Comparison of ENCODE assay signal across 8 cellular contexts in the genomic region with DNA sequence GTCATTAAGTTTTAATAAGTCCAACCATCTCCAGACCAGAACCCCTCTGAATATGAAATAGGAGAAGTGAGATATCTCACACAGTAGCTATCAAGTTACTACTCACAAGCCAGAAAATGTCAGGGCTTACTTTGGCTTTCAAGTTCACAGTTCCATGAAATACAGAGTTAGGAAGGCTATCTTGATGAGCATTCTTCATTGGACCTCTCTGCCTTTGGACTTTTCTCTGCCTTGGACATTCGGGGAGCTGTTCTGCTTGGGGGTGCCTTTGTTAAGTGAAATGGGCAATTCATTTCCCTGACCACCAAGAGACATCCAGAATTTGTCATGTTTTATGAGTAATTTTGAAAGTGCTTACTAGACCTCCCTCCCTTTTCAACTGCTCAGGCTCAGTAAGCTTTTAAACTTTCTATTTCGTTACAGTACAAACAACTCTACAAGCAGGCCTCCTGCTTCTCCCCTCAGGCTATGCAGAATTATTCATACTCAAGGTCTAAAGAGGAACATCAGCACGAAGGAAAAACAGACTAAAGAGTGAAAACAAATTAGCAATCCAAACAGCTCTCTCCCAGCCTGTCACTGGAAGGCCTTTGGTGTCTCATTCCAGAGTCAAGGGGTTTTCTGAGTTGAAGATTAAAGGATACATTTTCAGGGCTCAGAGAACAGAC.
DNase-seq lines count a peak whose midpoint lies in the region; ATAC-seq and TF ChIP-seq lines count a peak whose summit lies in the region.

No MANE protein-coding gene starts in this region.

- H2BK5ac ChIP-seq in mesendoderm (ENCODE audit: low read length): peak overlapping the region; percentile 84

- peak; percentile 37 for ATAC-seq in activated CD8-positive, alpha-beta T cell treated with anti-CD3 and anti-CD28 coated beads for 36 hours
- ATAC-seq in activated CD8-positive, alpha-beta T cell treated with anti-CD3 and anti-CD28 coated beads, Interleukin-2, amount 10 ng/mL, durations not matched to agents 7 days and 5 days: no peak
- ATAC-seq in HG02885 (IDR thresholded peaks at IDR 0.05; ENCODE audit: poor library complexity, unreplicated experiment) (peak; percentile 80), esophagus mucosa (no peak)

- no peak overlapping the region for H3K27ac Mint-ChIP-seq in activated CD8-positive, alpha-beta T cell treated with anti-CD3 and anti-CD28 coated beads for 36 hours
- no peak overlapping the region for H3K27ac Mint-ChIP-seq in activated CD8-positive, alpha-beta T cell treated with anti-CD3 and anti-CD28 coated beads, Interleukin-2, amount 10 ng/mL, durations not matched to agents 7 days and 5 days

- no peak for TF ChIP-seq CTCF in activated CD8-positive, alpha-beta T cell treated with anti-CD3 and anti-CD28 coated beads for 36 hours (IDR thresholded peaks at IDR 0.05)

- H3K18ac ChIP-seq in mesendoderm (ENCODE audit: low read length): peak overlapping the region; percentile 82

- no peaks in the 10 kb centered on the region for H3K79me2 ChIP-seq in mesendoderm (ENCODE audit: control insufficient read depth, insufficient read depth, low read length)

- H3K27me3 Mint-ChIP-seq in activated CD8-positive, alpha-beta T cell treated with anti-CD3 and anti-CD28 coated beads for 36 hours: peaks cover 5% of the 10 kb centered on the region
- H3K27me3 Mint-ChIP-seq in activated CD8-positive, alpha-beta T cell treated with anti-CD3 and anti-CD28 coated beads, Interleukin-2, amount 10 ng/mL, durations not matched to agents 7 days and 5 days (ENCODE audit: low read depth): peaks cover 15% of the 10 kb centered on the region

- peak overlapping the region; percentile 39 for H3K9ac ChIP-seq in mesendoderm (ENCODE audit: low read length)

- no peak overlapping the region for H3K4me3 ChIP-seq in mesendoderm (ENCODE audit: low read length)

- DNase-seq in activated CD8-positive, alpha-beta T cell treated with anti-CD3 and anti-CD28 coated beads for 36 hours: no peak
- no peak for DNase-seq in activated CD8-positive, alpha-beta T cell treated with anti-CD3 and anti-CD28 coated beads, Interleukin-2, amount 10 ng/mL, durations not matched to agents 7 days and 5 days
- DNase-seq in RPMI7951 (ENCODE audit: low read depth): peak; percentile 95
- DNase-seq in mesendoderm: peak; percentile 62
- no peak for DNase-seq in cardiac septum (ENCODE audit: low spot score)
- DNase-seq in C1 segment of cervical spinal cord (lab: John Stamatoyannopoulos, UW): no peak

- no peaks in the 10 kb centered on the region for H3K27me3 ChIP-seq in mesendoderm (ENCODE audit: insufficient read depth, low read length, poor library complexity)

- H3K36me3 Mint-ChIP-seq in activated CD8-positive, alpha-beta T cell treated with anti-CD3 and anti-CD28 coated beads for 36 hours (ENCODE audit: low read depth): no peaks in the 10 kb centered on the region
- H3K36me3 Mint-ChIP-seq in activated CD8-positive, alpha-beta T cell treated with anti-CD3 and anti-CD28 coated beads, Interleukin-2, amount 10 ng/mL, durations not matched to agents 7 days and 5 days (ENCODE audit: low read depth): no peaks in the 10 kb centered on the region

- no CpG with 5 or more reads among the region's 3 CpGs for WGBS in mesendoderm (ENCODE audit: extremely low coverage, insufficient coverage, low lambda C conversion rate)

- POLR2A ChIA-PET in activated CD8-positive, alpha-beta T cell treated with anti-CD3 and anti-CD28 coated beads for 36 hours (lab: Charles Lee): no interaction called here
- POLR2A ChIA-PET in activated CD8-positive, alpha-beta T cell treated with anti-CD3 and anti-CD28 coated beads, Interleukin-2, amount 10 ng/mL, durations not matched to agents 7 days and 5 days (lab: Charles Lee): no interaction called here

- H3K4me3 Mint-ChIP-seq in activated CD8-positive, alpha-beta T cell treated with anti-CD3 and anti-CD28 coated beads for 36 hours: no peak overlapping the region
- no peak overlapping the region for H3K4me3 Mint-ChIP-seq in activated CD8-positive, alpha-beta T cell treated with anti-CD3 and anti-CD28 coated beads, Interleukin-2, amount 10 ng/mL, durations not matched to agents 7 days and 5 days

- H3K23ac ChIP-seq in mesendoderm (ENCODE audit: low read length): no peak overlapping the region

- CTCF ChIA-PET in activated CD8-positive, alpha-beta T cell treated with anti-CD3 and anti-CD28 coated beads for 36 hours (lab: Charles Lee): interaction anchor here (1.1 to 4.8 kb wide), 2 partner anchors 13 to 464 kb away, joined by 3 to 37 read pairs; no protein-coding TSS in a partner anchor
- CTCF ChIA-PET in activated CD8-positive, alpha-beta T cell treated with anti-CD3 and anti-CD28 coated beads, Interleukin-2, amount 10 ng/mL, durations not matched to agents 7 days and 5 days (lab: Charles Lee): interaction anchor here (0.6 to 1.6 kb wide), 4 partner anchors 11 to 32 kb away, joined by 3 to 8 read pairs (median 4); no protein-coding TSS in a partner anchor

- peaks cover 2% of the 10 kb centered on the region for H3K4me1 Mint-ChIP-seq in activated CD8-positive, alpha-beta T cell treated with anti-CD3 and anti-CD28 coated beads for 36 hours (ENCODE audit: low read depth)
- H3K4me1 Mint-ChIP-seq in activated CD8-positive, alpha-beta T cell treated with anti-CD3 and anti-CD28 coated beads, Interleukin-2, amount 10 ng/mL, durations not matched to agents 7 days and 5 days (ENCODE audit: low read depth): peaks cover 5% of the 10 kb centered on the region

- H3K9me3 Mint-ChIP-seq in activated CD8-positive, alpha-beta T cell treated with anti-CD3 and anti-CD28 coated beads for 36 hours: no peaks in the 10 kb centered on the region
- H3K9me3 Mint-ChIP-seq in activated CD8-positive, alpha-beta T cell treated with anti-CD3 and anti-CD28 coated beads, Interleukin-2, amount 10 ng/mL, durations not matched to agents 7 days and 5 days (ENCODE audit: insufficient read depth): no peaks in the 10 kb centered on the region

- H3K36me3 ChIP-seq in mesendoderm (ENCODE audit: control insufficient read depth, insufficient read depth, low read length): no peaks in the 10 kb centered on the region

- no peak overlapping the region for H3K4ac ChIP-seq in mesendoderm (ENCODE audit: low read depth, low read length)

- no peak overlapping the region for H4K8ac ChIP-seq in mesendoderm (ENCODE audit: low read depth, low read length)

- H3K79me1 ChIP-seq in mesendoderm (ENCODE audit: low read length): no peaks in the 10 kb centered on the region

- peak overlapping the region; percentile 47 for H2AK5ac ChIP-seq in mesendoderm (ENCODE audit: low read length)

- H2BK15ac ChIP-seq in mesendoderm (replicated peaks; ENCODE audit: low read depth): no peak overlapping the region

- no peak overlapping the region for H3K4me2 ChIP-seq in mesendoderm (ENCODE audit: low read length)

- peak overlapping the region; percentile 66 for H3K27ac ChIP-seq in mesendoderm (ENCODE audit: low read depth, low read length)

- no peak overlapping the region for H4K5ac ChIP-seq in mesendoderm (ENCODE audit: low read length)

- H3K4me1 ChIP-seq in mesendoderm (ENCODE audit: control insufficient read depth, low read depth, low read length): peaks cover 2% of the 10 kb centered on the region

- H2BK120ac ChIP-seq in mesendoderm (ENCODE audit: low read depth, low read length): no peak overlapping the region

- intact Hi-C loops in activated CD8-positive, alpha-beta T cell treated with anti-CD3 and anti-CD28 coated beads for 36 hours (cut with micrococcal nuclease): loop anchor here (5.0 kb wide), 1 partner anchor 466 kb away; no protein-coding TSS in a partner anchor
- intact Hi-C loops in cardiac septum (cut with DNase I): loop anchor here (5.0 kb wide), 2 partner anchors 81 to 461 kb away; no protein-coding TSS in a partner anchor

- H3K56ac ChIP-seq in mesendoderm (ENCODE audit: low read length): peak overlapping the region; percentile 61

Comparison
In these comparisons a context has a peak if more than half of its experiments do, and no peak if none do; other contexts are left out.
1. ATAC-seq: peak in activated CD8-positive, alpha-beta T cell treated with anti-CD3 and anti-CD28 coated beads for 36 hours (single experiment) and HG02885 (single experiment); none in activated CD8-positive, alpha-beta T cell treated with anti-CD3 and anti-CD28 coated beads, Interleukin-2, amount 10 ng/mL, durations not matched to agents 7 days and 5 days (single experiment) and esophagus mucosa (single experiment).
2. DNase-seq: peak in RPMI7951 (single experiment) and mesendoderm (single experiment); none in activated CD8-positive, alpha-beta T cell treated with anti-CD3 and anti-CD28 coated beads for 36 hours (single experiment), activated CD8-positive, alpha-beta T cell treated with anti-CD3 and anti-CD28 coated beads, Interleukin-2, amount 10 ng/mL, durations not matched to agents 7 days and 5 days (single experiment), cardiac septum (single experiment) and C1 segment of cervical spinal cord (0 of 14).